In genomic region chr12:62292761-62293446, GRCh38 we compare ENCODE assay signal across 11 cellular contexts. TPM values are rescaled to one million over a fixed set of nuclear protein-coding genes. Genes with fewer than 3 reads are reported as not detected.
DNase-seq lines count a peak whose midpoint lies in the region; ATAC-seq and TF ChIP-seq lines count a peak whose summit lies in the region.
"Had no signal": no experiment of that assay in that cellular context is flagged by ENCODE, and none has a peak within 500 bp of the region (broad histone marks: within the 10 kb centered on the region; RNA-seq: fewer than 3 reads in every experiment).

No MANE protein-coding gene starts in this region.

- in situ Hi-C loops in Panc1 (cut with HindIII; ENCODE audit: low pct_unique_long_range_greater_than_20kb, low sequenced_read_pairs), result no loop called here

- CTCF ChIA-PET in Panc1 (lab: Charles Lee), result no interaction called here

- H3K4me3 ChIP-seq in Panc1 (ENCODE audit: low read depth in 2 of 2, low read length in 2 of 2) (no peak overlapping the region), heart right ventricle (no peak overlapping the region), psoas muscle (no peak overlapping the region)
- H3K4me3 ChIP-seq: MG63 had no signal

- peaks cover 6% of the 10 kb centered on the region for H3K4me1 ChIP-seq in Panc1 (ENCODE audit: control insufficient read depth, insufficient read depth, low read length)
- H3K4me1 ChIP-seq in heart right ventricle, result peaks cover 0 to 61% (median 7%) of the 10 kb centered on the region in 9 donors
- peaks cover 9% of the 10 kb centered on the region for H3K4me1 ChIP-seq in psoas muscle

- no peaks in the 10 kb centered on the region for H3K27me3 ChIP-seq in Panc1 (ENCODE audit: control insufficient read depth, insufficient read depth, low read length)
- no peaks in the 10 kb centered on the region for H3K27me3 ChIP-seq in heart right ventricle
- no peaks in the 10 kb centered on the region for H3K27me3 ChIP-seq in psoas muscle (ENCODE audit: insufficient read depth in 3 of 3, low read length in 2 of 3)
- H3K27me3 ChIP-seq: MG63 had no signal

- TF ChIP-seq CTCF in Panc1 (IDR thresholded peaks at IDR 0.05), result no peak
- TF ChIP-seq CTCF in heart right ventricle (IDR thresholded peaks at IDR 0.05), result no peak
- no peak for TF ChIP-seq CTCF in psoas muscle (IDR thresholded peaks at IDR 0.05)

- POLR2A ChIA-PET in Panc1 (lab: Charles Lee), result no interaction called here

- H3K36me3 ChIP-seq in Panc1 (ENCODE audit: control insufficient read depth, insufficient read depth, low read length) (no peaks in the 10 kb centered on the region), heart right ventricle (peaks cover 0 to 43% (median 7%) of the 10 kb centered on the region in 9 donors), psoas muscle (ENCODE audit: insufficient read depth in 1 of 2, low read depth in 1 of 2) (peaks cover 4 to 18% of the 10 kb centered on the region in 2 donors)

- H3K9me3 Mint-ChIP-seq in activated T-cell treated with anti-CD3 and anti-CD28 coated beads, Interleukin-2, amount 50 U/mL, for 72 hours, result peaks cover 1% of the 10 kb centered on the region in 2 donors

- BruUV-seq in Panc1 (replicated peaks; lab: Mats Ljungman, UMichigan), result no TSS peak

- H3K36me3 Mint-ChIP-seq in activated T-cell treated with anti-CD3 and anti-CD28 coated beads, Interleukin-2, amount 50 U/mL, for 72 hours (ENCODE audit: insufficient read depth in 2 of 2), result peaks cover 32 to 47% of the 10 kb centered on the region in 2 donors

- DNase-seq in activated T-cell treated with anti-CD3 and anti-CD28 coated beads, Interleukin-2, amount 50 U/mL, for 72 hours, result no peak
- DNase-seq in activated T-cell treated with anti-CD3 and anti-CD28 coated beads for 4 hours, result no peak
- DNase-seq in Panc1 (ENCODE audit: low read depth, low spot score), result no peak
- DNase-seq in heart right ventricle, result no peak
- DNase-seq in psoas muscle, result no peak
- no peak for DNase-seq in hypothalamus (lab: John Stamatoyannopoulos, UW)
- no peak for DNase-seq in DMS 273 (lab: John Stamatoyannopoulos, UW; ENCODE audit: unreplicated experiment)
- DNase-seq: DMS79; MG63; NK-92 treated with Interleukin-12 subunit alpha and Interleukin-12 subunit beta, amount 100 ng/mL, for 24 hours had no signal

- peaks cover 76% of the 10 kb centered on the region for H3K4me1 Mint-ChIP-seq in activated T-cell treated with anti-CD3 and anti-CD28 coated beads, Interleukin-2, amount 50 U/mL, for 72 hours (ENCODE audit: low read depth)

- WGBS in heart right ventricle, 2 donors, result 77 to 79% methylated on average over 10 of the region's 10 CpGs
- WGBS in psoas muscle, 3 donors, result 88 to 92% (median 91%) methylated on average over 10 of the region's 10 CpGs

- H3K27ac Mint-ChIP-seq in activated T-cell treated with anti-CD3 and anti-CD28 coated beads, Interleukin-2, amount 50 U/mL, for 72 hours, result peak overlapping the region; percentile 71

- H3K9me3 ChIP-seq in Panc1 (ENCODE audit: control insufficient read depth, insufficient read depth, low read depth, low read length), result peaks cover 7% of the 10 kb centered on the region; the same call in 1 of the 2 replicates
- peaks cover 0 to 51% (median 17%) of the 10 kb centered on the region in 11 donors for H3K9me3 ChIP-seq in heart right ventricle
- peaks cover 11% of the 10 kb centered on the region for H3K9me3 ChIP-seq in psoas muscle

- intact Hi-C loops in Panc1 (cut with micrococcal nuclease; ENCODE audit: unreplicated experiment), result no loop called here
- intact Hi-C loops in heart right ventricle (cut with DNase I), result no loop called here
- intact Hi-C loops in psoas muscle (cut with DNase I), result no loop called here

- H3K27me3 Mint-ChIP-seq in activated T-cell treated with anti-CD3 and anti-CD28 coated beads, Interleukin-2, amount 50 U/mL, for 72 hours (ENCODE audit: low read depth), result no peaks in the 10 kb centered on the region

- ATAC-seq in activated T-cell treated with anti-CD3 and anti-CD28 coated beads, Interleukin-2, amount 50 U/mL, for 72 hours (replicated peaks in 1 of 2), result no peak
- peak; percentile 56 for ATAC-seq in Panc1
- ATAC-seq in heart right ventricle, result peak in 6 of 8 donors; percentile 33 to 48 (median 44)
- ATAC-seq in psoas muscle, result peak in 3 of 4 donors; percentile 26 to 51 (median 37)
- ATAC-seq in HG02798 (IDR thresholded peaks at IDR 0.05; ENCODE audit: poor library complexity, unreplicated experiment), result no peak

- H3K27ac ChIP-seq in Panc1 (ENCODE audit: low read length) (no peak overlapping the region), heart right ventricle (no peak overlapping the region), psoas muscle (no peak overlapping the region)

- no peak overlapping the region for H3K4me3 Mint-ChIP-seq in activated T-cell treated with anti-CD3 and anti-CD28 coated beads, Interleukin-2, amount 50 U/mL, for 72 hours

RNA-seq across cellular contexts. Expression of gene USP15, which starts 32.7 kb away (rescaled TPM):
- total RNA-seq in activated T-cell treated with anti-CD3 and anti-CD28 coated beads, Interleukin-2, amount 50 U/mL, for 72 hours, result 10 to 100 TPM; 94.0 to 97.7 TPM
- total RNA-seq in Panc1 (2021; ENCODE audit: unreplicated experiment) (35.4 TPM), heart right ventricle (10 to 100 TPM; 52.5 to 76.0 (median 63.9) TPM), psoas muscle (10 to 100 TPM; 41.4 to 65.6 (median 50.9) TPM)
- 19.2 TPM for polyA plus RNA-seq in Panc1 (2012; ENCODE audit: insufficient read length)
- polyA plus RNA-seq in heart right ventricle (10 to 100 TPM; 26.7 to 60.0 TPM), psoas muscle (10 to 100 TPM; 27.6 to 49.2 (median 28.9) TPM)

Comparison
In these comparisons a context has a peak if more than half of its experiments do, and no peak if none do; other contexts are left out.
1. ATAC-seq: peak in Panc1 (single experiment), heart right ventricle (6 of 8) and psoas muscle (3 of 4); none in activated T-cell treated with anti-CD3 and anti-CD28 coated beads, Interleukin-2, amount 50 U/mL, for 72 hours (0 of 2) and HG02798 (single experiment).